In genomic region chrX:110038900-110039299, GRCh38 we compare ENCODE assay signal across 36 cellular contexts.
"Had no signal": no experiment of that assay in that cellular context is flagged by ENCODE, and none has a peak within 500 bp of the region (broad histone marks: within the 10 kb centered on the region; RNA-seq: fewer than 3 reads in every experiment).

No MANE protein-coding gene starts in this region.

- H3K27ac Mint-ChIP-seq: activated B cell treated with CpG ODN at 0.5 μM for 24 hours; activated CD8-positive, alpha-beta T cell treated with anti-CD3 and anti-CD28 coated beads for 36 hours; activated naive CD8-positive, alpha-beta T cell; activated T-helper 17 cell treated with anti-CD3 and anti-CD28 coated beads, Interleukin-2, amount 50 U/mL, for 72 hours; effector memory CD8-positive, alpha-beta T cell; T-helper 17 cell; T-helper 2 cell treated with Interferon-gamma antibody and Interleukin-4, amounts not matched to agents 5 μg/mL and 100 μg/mL, for 36 hours had no signal

- H3K27me3 Mint-ChIP-seq: activated B cell treated with CpG ODN at 0.5 μM for 24 hours; activated CD8-positive, alpha-beta T cell treated with anti-CD3 and anti-CD28 coated beads for 36 hours; activated naive CD8-positive, alpha-beta T cell; activated T-helper 17 cell treated with anti-CD3 and anti-CD28 coated beads, Interleukin-2, amount 50 U/mL, for 72 hours; central memory CD8-positive, alpha-beta T cell; effector memory CD8-positive, alpha-beta T cell; T-helper 17 cell had no signal

- H3K27ac ChIP-seq: brain microvascular endothelial cell, epithelial cell of prostate, esophagus squamous epithelium, WERI-Rb-1 had no signal

- H3K9me3 Mint-ChIP-seq: activated B cell treated with CpG ODN at 0.5 μM for 24 hours; activated CD8-positive, alpha-beta T cell treated with anti-CD3 and anti-CD28 coated beads for 36 hours; activated T-cell treated with anti-CD3 and anti-CD28 coated beads, Interleukin-2, amount 50 U/mL, for 4 hours; activated T-helper 17 cell treated with anti-CD3 and anti-CD28 coated beads, Interleukin-2, amount 50 U/mL, for 72 hours; central memory CD8-positive, alpha-beta T cell; effector memory CD8-positive, alpha-beta T cell; T-helper 2 cell treated with Interferon-gamma antibody and Interleukin-4, amounts not matched to agents 5 μg/mL and 100 μg/mL, for 36 hours had no signal

- H3K36me3 ChIP-seq: brain microvascular endothelial cell, esophagus squamous epithelium, WERI-Rb-1 had no signal

- H3K4me3 Mint-ChIP-seq: activated B cell treated with CpG ODN at 0.5 μM for 24 hours; activated CD8-positive, alpha-beta T cell treated with anti-CD3 and anti-CD28 coated beads for 36 hours; activated T-cell treated with anti-CD3 and anti-CD28 coated beads, Interleukin-2, amount 50 U/mL, for 4 hours; activated T-helper 17 cell treated with anti-CD3 and anti-CD28 coated beads, Interleukin-2, amount 50 U/mL, for 72 hours; central memory CD8-positive, alpha-beta T cell; effector memory CD8-positive, alpha-beta T cell; T-helper 17 cell; T-helper 2 cell treated with Interferon-gamma antibody and Interleukin-4, amounts not matched to agents 5 μg/mL and 100 μg/mL, for 36 hours had no signal

- H3K9me3 ChIP-seq: esophagus squamous epithelium had no signal

- ATAC-seq: activated CD4-positive, CD25-positive, alpha-beta regulatory T cell treated with anti-CD3 and anti-CD28 coated beads, Interleukin-2, amount 50 U/mL, for 24 hours; activated CD8-positive, alpha-beta T cell treated with anti-CD3 and anti-CD28 coated beads for 36 hours; activated T-cell treated with anti-CD3 and anti-CD28 coated beads, Interleukin-2, amount 50 U/mL, for 4 hours; activated T-helper 17 cell treated with anti-CD3 and anti-CD28 coated beads, Interleukin-2, amount 50 U/mL, for 72 hours; effector memory CD8-positive, alpha-beta T cell; T-helper 17 cell had no signal

- DNase-seq: activated B cell treated with CpG ODN at 0.5 μM for 24 hours; activated CD4-positive, alpha-beta T cell treated with anti-CD3 and anti-CD28 coated beads for 48 hours; activated CD4-positive, alpha-beta T cell treated with anti-CD3 and anti-CD28 coated beads, Interleukin-2, amount 50 U/mL, for 1 hour; activated CD4-positive, alpha-beta T cell treated with anti-CD3 and anti-CD28 coated beads, Interleukin-2, amount 50 U/mL, for 48 hours; activated CD8-positive, alpha-beta memory T cell treated with anti-CD3 and anti-CD28 coated beads for 24 hours; activated CD8-positive, alpha-beta T cell treated with anti-CD3 and anti-CD28 coated beads for 36 hours; activated effector memory CD4-positive, alpha-beta T cell treated with Interleukin-2 at 50 U/mL for 16 hours; activated gamma-delta T cell treated with Interleukin-2 at 50 U/mL for 16 hours; activated naive CD4-positive, alpha-beta T cell treated with anti-CD3 and anti-CD28 coated beads, Interleukin-2, amount 50 U/mL, for 16 hours; activated naive CD4-positive, alpha-beta T cell treated with Interleukin-2 at 50 U/mL for 16 hours; activated T-cell treated with anti-CD3 and anti-CD28 coated beads, Interleukin-2, amount 50 U/mL, for 4 hours; amniotic stem cell; anterior cingulate cortex; brain microvascular endothelial cell; cortex of kidney; dermis blood vessel endothelial cell; effector CD4-positive, alpha-beta T cell; effector memory CD8-positive, alpha-beta T cell; esophagus squamous epithelium; foreskin melanocyte; head of caudate nucleus; T-helper 1 cell; T-helper 17 cell; T1000; WERI-Rb-1 had no signal

- H3K4me1 ChIP-seq: esophagus squamous epithelium had no signal

- H3K27me3 ChIP-seq: brain microvascular endothelial cell, esophagus squamous epithelium had no signal

- H3K4me3 ChIP-seq: esophagus squamous epithelium had no signal

- H3K36me3 Mint-ChIP-seq: activated naive CD8-positive, alpha-beta T cell had no signal

- H3K4me1 Mint-ChIP-seq: activated T-helper 17 cell treated with anti-CD3 and anti-CD28 coated beads, Interleukin-2, amount 50 U/mL, for 72 hours had no signal

- FAIRE-seq: astrocyte, bronchial epithelial cell, colon, endometrium, endothelial cell of umbilical vein had no signal
